13 cellular contexts compared by ENCODE assay signal in the genomic region with DNA sequence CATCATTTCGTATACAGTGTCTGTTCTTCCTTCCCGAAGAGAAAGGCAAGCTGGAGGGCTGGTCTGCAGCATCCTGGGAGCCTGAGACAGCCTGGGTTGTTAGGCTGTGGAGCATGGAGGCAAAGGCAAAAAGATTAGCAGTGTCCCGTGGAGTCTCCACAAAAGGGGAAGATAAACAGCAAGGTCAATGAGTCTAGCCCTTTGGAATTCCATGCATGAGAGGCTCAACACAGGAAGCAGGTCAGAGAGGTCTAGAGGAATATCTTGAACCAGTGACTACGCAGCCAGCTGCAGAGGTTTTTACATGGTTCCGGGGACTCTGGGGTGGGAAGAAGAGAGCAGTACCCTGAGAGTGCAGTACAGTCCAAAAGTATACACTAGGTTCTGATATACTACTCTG. TPM values are rescaled to one million over a fixed set of nuclear protein-coding genes. Genes with fewer than 3 reads are reported as not detected.
A peak's percentile ranks its signal among the peaks of the same experiment; 100 is the strongest.
DNase-seq lines count a peak whose midpoint lies in the region; ATAC-seq, FAIRE-seq and TF ChIP-seq lines count a peak whose summit lies in the region.
"Had no signal": no experiment of that assay in that cellular context is flagged by ENCODE, and none has a peak within 500 bp of the region (broad histone marks: within the 10 kb centered on the region; RNA-seq: fewer than 3 reads in every experiment).

No MANE protein-coding gene starts in this region.

- H3K36me3 ChIP-seq in HCT116 (ENCODE audit: control insufficient read depth in 1 of 2, insufficient read depth in 2 of 2, low read length in 2 of 2) (no peaks in the 10 kb centered on the region), iPS DF 6.9 (ENCODE audit: control insufficient read depth, insufficient read depth, low read length) (no peaks in the 10 kb centered on the region), upper lobe of left lung (no peaks in the 10 kb centered on the region)
- H3K36me3 ChIP-seq: uterus had no signal

- no peaks in the 10 kb centered on the region for H3K36me3 Mint-ChIP-seq in activated T-cell treated with anti-CD3 and anti-CD28 coated beads, Interleukin-2, amount 50 U/mL, for 24 hours (ENCODE audit: low read depth)
- peaks cover 2% of the 10 kb centered on the region for H3K36me3 Mint-ChIP-seq in activated CD4-positive, alpha-beta T cell treated with anti-CD3 and anti-CD28 coated beads, Interleukin-2, amount 10 ng/mL, durations not matched to agents 7 days and 5 days (ENCODE audit: low read depth)

- H3K79me2 ChIP-seq in HCT116 (ENCODE audit: insufficient read depth, low read length) = no peaks in the 10 kb centered on the region

- intact Hi-C loops in HCT116 (cut with micrococcal nuclease) = no loop called here

- no peaks in the 10 kb centered on the region for H3K9me3 ChIP-seq in HCT116 (ENCODE audit: control insufficient read depth in 1 of 2, insufficient read depth in 1 of 2, low read depth in 1 of 2, low read length in 2 of 2)
- no peaks in the 10 kb centered on the region for H3K9me3 ChIP-seq in iPS DF 6.9 (ENCODE audit: control insufficient read depth, insufficient read depth, low read length)
- H3K9me3 ChIP-seq in upper lobe of left lung = no peaks in the 10 kb centered on the region
- H3K9me3 ChIP-seq: uterus had no signal

- no peaks in the 10 kb centered on the region for H4K20me1 ChIP-seq in HCT116 (ENCODE audit: insufficient read depth)

- TF ChIP-seq POLR2A in HCT116 (IDR thresholded peaks at IDR 0.05; ENCODE audit: borderline replicate concordance, extremely low read depth, insufficient read depth, insufficient read length) (no peak), GM12891 (IDR thresholded peaks at IDR 0.05; ENCODE audit: low read depth, low read length) (no peak), upper lobe of left lung (IDR thresholded peaks at IDR 0.05) (no peak)

- peaks cover 2% of the 10 kb centered on the region for H3K27me3 Mint-ChIP-seq in activated T-cell treated with anti-CD3 and anti-CD28 coated beads, Interleukin-2, amount 50 U/mL, for 24 hours
- no peaks in the 10 kb centered on the region for H3K27me3 Mint-ChIP-seq in activated CD4-positive, alpha-beta T cell treated with anti-CD3 and anti-CD28 coated beads, Interleukin-2, amount 10 ng/mL, durations not matched to agents 7 days and 5 days
- H3K27me3 Mint-ChIP-seq: activated naive CD8-positive, alpha-beta T cell treated with anti-CD3 and anti-CD28 coated beads, Interleukin-2, amount 10 ng/mL, durations not matched to agents 7 days and 5 days had no signal

- no peaks in the 10 kb centered on the region for H3K9me3 Mint-ChIP-seq in activated T-cell treated with anti-CD3 and anti-CD28 coated beads, Interleukin-2, amount 50 U/mL, for 24 hours
- H3K9me3 Mint-ChIP-seq in activated CD4-positive, alpha-beta T cell treated with anti-CD3 and anti-CD28 coated beads, Interleukin-2, amount 10 ng/mL, durations not matched to agents 7 days and 5 days = no peaks in the 10 kb centered on the region
- H3K9me3 Mint-ChIP-seq: activated naive CD8-positive, alpha-beta T cell treated with anti-CD3 and anti-CD28 coated beads, Interleukin-2, amount 10 ng/mL, durations not matched to agents 7 days and 5 days had no signal

- no peak for FAIRE-seq in GM12891 (lab: Jason Lieb, UNC)

- no CpG with 5 or more reads among the region's 5 CpGs for WGBS in iPS DF 6.9 (ENCODE audit: insufficient coverage, insufficient read length)
- 39 to 60% methylated on average over 2 to 5 of the region's 5 CpGs for WGBS in upper lobe of left lung, 2 donors

- no peak overlapping the region for H3K4me3 Mint-ChIP-seq in activated T-cell treated with anti-CD3 and anti-CD28 coated beads, Interleukin-2, amount 50 U/mL, for 24 hours
- H3K4me3 Mint-ChIP-seq in activated CD4-positive, alpha-beta T cell treated with anti-CD3 and anti-CD28 coated beads, Interleukin-2, amount 10 ng/mL, durations not matched to agents 7 days and 5 days = no peak overlapping the region
- H3K4me3 Mint-ChIP-seq: activated naive CD8-positive, alpha-beta T cell treated with anti-CD3 and anti-CD28 coated beads, Interleukin-2, amount 10 ng/mL, durations not matched to agents 7 days and 5 days had no signal

- H3K4me3 ChIP-seq in HCT116 (replicated peaks in 1 of 2; ENCODE audit: low read depth in 1 of 2, low read length in 2 of 2) (no peak overlapping the region), iPS DF 6.9 (ENCODE audit: low read length) (no peak overlapping the region), upper lobe of left lung (no peak overlapping the region)
- H3K4me3 ChIP-seq: lung, uterus had no signal

- RAD21 ChIA-PET in HCT116 (lab: Charles Lee; ENCODE audit: low non-redundant PET in 1 of 2, low total read pairs in 2 of 2, uncharacterized antibody in 2 of 2, unreplicated experiment in 2 of 2) = no interaction called here

- H3K27ac ChIP-seq in HCT116 (ENCODE audit: low read depth, low read length) (no peak overlapping the region), iPS DF 6.9 (ENCODE audit: low read length) (no peak overlapping the region), upper lobe of left lung (no peak overlapping the region)
- H3K27ac ChIP-seq: epithelial cell of prostate, uterus had no signal

- H3K27me3 ChIP-seq in HCT116 (ENCODE audit: insufficient read depth, low read length) (no peaks in the 10 kb centered on the region), iPS DF 6.9 (ENCODE audit: control insufficient read depth, insufficient read depth, low read length) (no peaks in the 10 kb centered on the region), upper lobe of left lung (no peaks in the 10 kb centered on the region)
- H3K27me3 ChIP-seq: uterus had no signal

- no peak for TF ChIP-seq CTCF in HCT116 (IDR thresholded peaks at IDR 0.05 in 2 of 3, conservative IDR thresholded peaks at IDR 0.05 in 1 of 3; ENCODE audit: borderline replicate concordance in 1 of 3, insufficient read depth in 1 of 3, low read depth in 2 of 3, low read length in 2 of 3)
- TF ChIP-seq CTCF in upper lobe of left lung (IDR thresholded peaks at IDR 0.05) = no peak

- TF ChIP-seq EP300 in upper lobe of left lung (IDR thresholded peaks at IDR 0.05) = no peak

- POLR2A ChIA-PET in HCT116 (lab: Charles Lee) = no interaction called here
- POLR2A ChIA-PET in activated CD4-positive, alpha-beta T cell treated with anti-CD3 and anti-CD28 coated beads, Interleukin-2, amount 10 ng/mL, durations not matched to agents 7 days and 5 days (lab: Charles Lee) = no interaction called here

- DNase-seq in A172 (ENCODE audit: low spot score) (peak; percentile 52), HCT116 (ENCODE audit: low read depth, low spot score) (no peak), amniotic epithelial cell (ENCODE audit: low read depth) (peak; percentile 81), iPS DF 6.9 (ENCODE audit: low read depth, low spot score) (peak; percentile 25), GM12891 (ENCODE audit: insufficient read length, low spot score) (no peak), upper lobe of left lung (no peak)
- DNase-seq in activated T-cell treated with anti-CD3 and anti-CD28 coated beads, Interleukin-2, amount 50 U/mL, for 24 hours = no peak
- no peak for DNase-seq in activated CD4-positive, alpha-beta T cell treated with anti-CD3 and anti-CD28 coated beads, Interleukin-2, amount 10 ng/mL, durations not matched to agents 7 days and 5 days
- DNase-seq: activated naive CD8-positive, alpha-beta T cell treated with anti-CD3 and anti-CD28 coated beads, Interleukin-2, amount 10 ng/mL, durations not matched to agents 7 days and 5 days; NCI-H1048; uterus had no signal

- H3K4me1 ChIP-seq in HCT116 (ENCODE audit: control insufficient read depth in 1 of 2, insufficient read depth in 2 of 2, low read length in 2 of 2) (peaks cover 0 to 5% of the 10 kb centered on the region in 2 experiments; a peak in 2 of 4 replicates), iPS DF 6.9 (ENCODE audit: control insufficient read depth, insufficient read depth, low read length) (no peaks in the 10 kb centered on the region; the same call in 1 of the 2 replicates), upper lobe of left lung (no peaks in the 10 kb centered on the region)
- H3K4me1 ChIP-seq: uterus had no signal

- no peaks in the 10 kb centered on the region for H3K9me2 ChIP-seq in HCT116 (ENCODE audit: insufficient read depth)

- no TSS peak for BruUV-seq in HCT116 (replicated peaks; lab: Mats Ljungman, UMichigan)

- ATAC-seq in HCT116 (peak; percentile 58; the same call in 1 of the 2 replicates), upper lobe of left lung (ENCODE audit: low FRiP score in 2 of 2) (no peak)

- H3K4me1 Mint-ChIP-seq in activated T-cell treated with anti-CD3 and anti-CD28 coated beads, Interleukin-2, amount 50 U/mL, for 24 hours (ENCODE audit: low read depth) = no peaks in the 10 kb centered on the region
- no peaks in the 10 kb centered on the region for H3K4me1 Mint-ChIP-seq in activated CD4-positive, alpha-beta T cell treated with anti-CD3 and anti-CD28 coated beads, Interleukin-2, amount 10 ng/mL, durations not matched to agents 7 days and 5 days
- H3K4me1 Mint-ChIP-seq: activated naive CD8-positive, alpha-beta T cell treated with anti-CD3 and anti-CD28 coated beads, Interleukin-2, amount 10 ng/mL, durations not matched to agents 7 days and 5 days had no signal

- no peak for TF ChIP-seq RAD21 in HCT116 (IDR thresholded peaks at IDR 0.05; ENCODE audit: low read depth)

- H3K27ac Mint-ChIP-seq in activated T-cell treated with anti-CD3 and anti-CD28 coated beads, Interleukin-2, amount 50 U/mL, for 24 hours = no peak overlapping the region
- no peak overlapping the region for H3K27ac Mint-ChIP-seq in activated CD4-positive, alpha-beta T cell treated with anti-CD3 and anti-CD28 coated beads, Interleukin-2, amount 10 ng/mL, durations not matched to agents 7 days and 5 days
- H3K27ac Mint-ChIP-seq: activated naive CD8-positive, alpha-beta T cell treated with anti-CD3 and anti-CD28 coated beads, Interleukin-2, amount 10 ng/mL, durations not matched to agents 7 days and 5 days had no signal

- no peak overlapping the region for H2AFZ ChIP-seq in HCT116 (ENCODE audit: low read depth, low read length, poor library complexity, severe bottlenecking)

- CTCF ChIA-PET in HCT116 (lab: Charles Lee) = no interaction called here
- CTCF ChIA-PET in activated CD4-positive, alpha-beta T cell treated with anti-CD3 and anti-CD28 coated beads, Interleukin-2, amount 10 ng/mL, durations not matched to agents 7 days and 5 days (lab: Charles Lee) = interaction anchor here (0.7 kb wide), 1 partner anchor 32 kb away, joined by 3 read pairs; no protein-coding TSS in a partner anchor

- no peak overlapping the region for H3K9ac ChIP-seq in HCT116 (ENCODE audit: low read length)

- peak overlapping the region; percentile 33; the same call in 1 of the 2 replicates for H3K4me2 ChIP-seq in HCT116 (ENCODE audit: low read length)

TF ChIP-seq in HCT116, 20 proteins besides CTCF, POLR2A, EP300 and RAD21 (continues in another document):
- TF ChIP-seq ELF1 (IDR thresholded peaks at IDR 0.05; ENCODE audit: borderline replicate concordance, low read depth) = no peak

TF ChIP-seq in GM12891, 5 proteins besides CTCF, POLR2A, EP300 and RAD21 (continues in another document):
- no peak for TF ChIP-seq POLR2AphosphoS5 (IDR thresholded peaks at IDR 0.05; ENCODE audit: low read depth, low read length)

RNA-seq across cellular contexts. Expression of a gene that starts 12.2 kb away (rescaled TPM):
- not detected in 2 replicates for total RNA-seq in A172 (2014; rRNA removed; shearing (Covaris generic))
- total RNA-seq in HCT116 (2021; ENCODE audit: unreplicated experiment) (0.15 TPM), upper lobe of left lung (under 1 TPM in 3 of 6 donors, not detected in 3; 0.11 to 0.49 (median 0.20) TPM)
- polyA plus RNA-seq in HCT116 (2012) = 0.02 and 0.04 TPM in 2 replicates
- 0.19 TPM for polyA plus RNA-seq in GM12891 (2012; ENCODE audit: low read depth, missing spikeins)
- under 1 TPM; 0.48 to 0.67 TPM for total RNA-seq in activated CD4-positive, alpha-beta T cell treated with anti-CD3 and anti-CD28 coated beads, Interleukin-2, amount 10 ng/mL, durations not matched to agents 7 days and 5 days

Comparison
In these comparisons a context has a peak if more than half of its experiments do, and no peak if none do; other contexts are left out.
1. DNase-seq: peak in A172 (single experiment), amniotic epithelial cell (single experiment) and iPS DF 6.9 (single experiment); none in HCT116 (single experiment), GM12891 (single experiment), upper lobe of left lung (0 of 2), activated T-cell treated with anti-CD3 and anti-CD28 coated beads, Interleukin-2, amount 50 U/mL, for 24 hours (single experiment) and activated CD4-positive, alpha-beta T cell treated with anti-CD3 and anti-CD28 coated beads, Interleukin-2, amount 10 ng/mL, durations not matched to agents 7 days and 5 days (single experiment).